ENCODE assay signal across 9 cellular contexts in the genomic region with DNA sequence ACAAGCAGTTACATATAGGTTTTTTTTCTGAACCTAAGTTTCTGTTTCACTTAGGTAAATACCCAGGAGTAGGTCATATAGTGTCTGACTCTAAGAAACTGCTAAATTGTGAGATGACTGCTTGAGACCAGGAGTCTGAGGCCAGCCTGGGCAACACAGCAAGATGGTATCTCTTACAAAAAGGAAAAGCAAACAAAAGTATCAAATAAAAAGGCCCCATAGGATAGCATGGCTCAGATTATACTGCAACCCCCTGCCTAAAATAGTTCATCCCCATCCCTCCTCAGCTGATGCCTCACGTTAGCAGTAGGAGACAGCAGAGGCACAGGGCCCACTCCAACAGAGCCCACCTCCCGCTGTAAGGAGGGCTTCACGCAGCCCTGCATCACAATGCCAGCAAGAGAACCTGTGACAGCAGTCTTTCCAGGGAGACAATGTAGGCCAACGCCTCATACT.
DNase-seq lines count a peak whose midpoint lies in the region; ATAC-seq, FAIRE-seq and TF ChIP-seq lines count a peak whose summit lies in the region.
"Had no signal": no experiment of that assay in that cellular context is flagged by ENCODE, and none has a peak within 500 bp of the region (broad histone marks: within the 10 kb centered on the region; RNA-seq: fewer than 3 reads in every experiment).

No MANE protein-coding gene starts in this region.

- peak overlapping the region; percentile 13 for H3K27ac Mint-ChIP-seq in astrocyte (ENCODE audit: unreplicated experiment)

- H3K9me3 ChIP-seq in astrocyte (ENCODE audit: insufficient read depth, low read depth, low read length), result no peaks in the 10 kb centered on the region
- H3K9me3 ChIP-seq in adrenal gland (replicated peaks in 1 of 3), result no peaks in the 10 kb centered on the region

- H3K36me3 ChIP-seq in astrocyte (ENCODE audit: insufficient read depth, low read length) (no peaks in the 10 kb centered on the region), adrenal gland (replicated peaks in 1 of 2) (no peaks in the 10 kb centered on the region)

- peaks cover 39% of the 10 kb centered on the region for H3K79me2 ChIP-seq in astrocyte (ENCODE audit: insufficient read depth, low read length)

- no peak for FAIRE-seq in astrocyte (lab: Jason Lieb, UNC)
- no peak for FAIRE-seq in D721Med (lab: Jason Lieb, UNC)

- TF ChIP-seq CTCF in astrocyte (IDR thresholded peaks at IDR 0.05; ENCODE audit: insufficient read depth, low read depth, low read length), result no peak
- no peak for TF ChIP-seq CTCF in adrenal gland (IDR thresholded peaks at IDR 0.05)
- no peak for TF ChIP-seq CTCF in D721Med (IDR thresholded peaks at IDR 0.05; ENCODE audit: insufficient read depth, missing control alignments)

- no peaks in the 10 kb centered on the region for H3K27me3 Mint-ChIP-seq in astrocyte (ENCODE audit: low read depth, unreplicated experiment)

- peaks cover 22% of the 10 kb centered on the region for H3K4me1 Mint-ChIP-seq in astrocyte (ENCODE audit: low read depth, unreplicated experiment)

- no peak overlapping the region for H3K4me3 Mint-ChIP-seq in astrocyte (ENCODE audit: unreplicated experiment)

- H3K4me1 ChIP-seq in astrocyte (ENCODE audit: insufficient read depth, low read length) (no peaks in the 10 kb centered on the region), adrenal gland (replicated peaks in 1 of 2) (peaks cover 0 to 6% of the 10 kb centered on the region in 2 donors)

- DNase-seq in astrocyte (ENCODE audit: low read depth) (no peak), adrenal gland (no peak), D721Med (ENCODE audit: insufficient read length, low spot score) (no peak), MV-4-11 (lab: John Stamatoyannopoulos, UW) (no peak), NCI-H446 treated with DMSO at 0.1 percent for 48 hours (lab: John Stamatoyannopoulos, UW) (no peak)
- DNase-seq: NCI-H2171 treated with DMSO at 0.1 percent for 48 hours had no signal

- intact Hi-C loops in adrenal gland (cut with DNase I), result no loop called here

- H3K4me2 ChIP-seq in astrocyte (ENCODE audit: low read length), result no peak overlapping the region

- H4K20me1 ChIP-seq in astrocyte (ENCODE audit: insufficient read depth, low read length), result peaks cover 52% of the 10 kb centered on the region

- no peak overlapping the region for H3K4me3 ChIP-seq in astrocyte (ENCODE audit: insufficient read depth, low read depth, low read length)
- H3K4me3 ChIP-seq in adrenal gland, result no peak overlapping the region

- H3K36me3 Mint-ChIP-seq in astrocyte (ENCODE audit: low read depth, unreplicated experiment), result peaks cover 3% of the 10 kb centered on the region

- no peak overlapping the region for H2AFZ ChIP-seq in astrocyte (ENCODE audit: low read depth, low read length)

- no peaks in the 10 kb centered on the region for H3K9me3 Mint-ChIP-seq in astrocyte (ENCODE audit: unreplicated experiment)

- no peaks in the 10 kb centered on the region for H3K27me3 ChIP-seq in astrocyte (ENCODE audit: insufficient read depth, low read length)
- H3K27me3 ChIP-seq in adrenal gland, result no peaks in the 10 kb centered on the region

- no peak for TF ChIP-seq POLR2A in GM18505 (IDR thresholded peaks at IDR 0.05; ENCODE audit: borderline replicate concordance, extremely low read depth, insufficient read depth, insufficient read length)
- no peak for TF ChIP-seq POLR2A in adrenal gland (IDR thresholded peaks at IDR 0.05)

- no peak overlapping the region for H3K27ac ChIP-seq in astrocyte (ENCODE audit: low read depth, low read length)
- no peak overlapping the region for H3K27ac ChIP-seq in adrenal gland

- 85 to 97% (median 94%) methylated on average over 4 of the region's 4 CpGs for WGBS in adrenal gland, 4 donors

- no peak overlapping the region for H3K9ac ChIP-seq in astrocyte (ENCODE audit: low read length)

- ATAC-seq in GM18505 (IDR thresholded peaks at IDR 0.05; ENCODE audit: unreplicated experiment), result peak; percentile 90
- peak; percentile 95 for ATAC-seq in GM21381 (IDR thresholded peaks at IDR 0.05; ENCODE audit: unreplicated experiment)
- ATAC-seq in HG03196 (IDR thresholded peaks at IDR 0.05; ENCODE audit: unreplicated experiment), result peak; percentile 78
